Comparison of ENCODE assay signal across 13 cellular contexts in the genomic region with DNA sequence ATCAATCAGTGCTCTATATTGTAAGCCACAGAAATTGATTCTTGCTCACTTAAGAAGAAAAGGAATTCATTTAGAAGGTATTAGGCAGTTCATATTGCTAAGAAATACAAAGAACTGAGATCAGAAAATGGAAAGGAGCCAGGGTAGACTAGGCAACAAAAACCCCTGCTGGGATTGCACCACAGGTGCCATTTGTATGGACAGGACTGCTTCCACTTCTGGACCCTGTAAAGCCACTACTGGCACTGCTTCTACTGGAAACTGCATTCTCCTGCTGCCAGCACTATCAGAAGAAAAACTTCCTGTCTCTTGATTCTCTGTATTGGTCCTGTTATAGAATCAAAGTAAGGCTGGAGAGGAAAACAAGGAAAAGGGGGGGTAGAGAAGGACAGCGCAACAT. TPM values are rescaled to one million over a fixed set of nuclear protein-coding genes. Genes with fewer than 3 reads are reported as not detected.
DNase-seq lines count a peak whose midpoint lies in the region; ATAC-seq, FAIRE-seq and TF ChIP-seq lines count a peak whose summit lies in the region.
"Had no signal": no experiment of that assay in that cellular context is flagged by ENCODE, and none has a peak within 500 bp of the region (broad histone marks: within the 10 kb centered on the region; RNA-seq: fewer than 3 reads in every experiment).

No MANE protein-coding gene starts in this region.

- CTCF ChIA-PET in activated naive CD4-positive, alpha-beta T cell treated with anti-CD3 and anti-CD28 coated beads, Interleukin-2, amount 10 ng/mL, durations not matched to agents 7 days and 5 days (lab: Charles Lee), result no interaction called here

- no peak for TF ChIP-seq CTCF in choroid plexus epithelial cell (conservative IDR thresholded peaks at IDR 0.05; ENCODE audit: low read depth, low read length)

- no peak overlapping the region for H3K4me3 Mint-ChIP-seq in activated naive CD4-positive, alpha-beta T cell treated with anti-CD3 and anti-CD28 coated beads, Interleukin-2, amount 10 ng/mL, durations not matched to agents 7 days and 5 days
- H3K4me3 Mint-ChIP-seq: HFFc6 had no signal

- peaks cover 29% of the 10 kb centered on the region for H3K4me1 Mint-ChIP-seq in activated naive CD4-positive, alpha-beta T cell treated with anti-CD3 and anti-CD28 coated beads, Interleukin-2, amount 10 ng/mL, durations not matched to agents 7 days and 5 days

- H3K4me3 ChIP-seq in choroid plexus epithelial cell (ENCODE audit: low read depth, low read length), result no peak overlapping the region
- H3K4me3 ChIP-seq: hepatocyte, testis had no signal

- peaks cover 25% of the 10 kb centered on the region for H3K9me3 Mint-ChIP-seq in activated naive CD4-positive, alpha-beta T cell treated with anti-CD3 and anti-CD28 coated beads, Interleukin-2, amount 10 ng/mL, durations not matched to agents 7 days and 5 days

- no peak for ATAC-seq in GM18907 (IDR thresholded peaks at IDR 0.05; ENCODE audit: unreplicated experiment)
- ATAC-seq: activated naive CD4-positive, alpha-beta T cell treated with anti-CD3 and anti-CD28 coated beads, Interleukin-2, amount 50 U/mL, for 72 hours had no signal

- FAIRE-seq in GM12892 (lab: Jason Lieb, UNC), result peak; percentile 48

- H3K27me3 Mint-ChIP-seq in activated naive CD4-positive, alpha-beta T cell treated with anti-CD3 and anti-CD28 coated beads, Interleukin-2, amount 10 ng/mL, durations not matched to agents 7 days and 5 days, result no peaks in the 10 kb centered on the region

- H3K27ac Mint-ChIP-seq in activated naive CD4-positive, alpha-beta T cell treated with anti-CD3 and anti-CD28 coated beads, Interleukin-2, amount 10 ng/mL, durations not matched to agents 7 days and 5 days, result no peak overlapping the region
- H3K27ac Mint-ChIP-seq: activated naive CD4-positive, alpha-beta T cell treated with anti-CD3 and anti-CD28 coated beads, Interleukin-2, amount 50 U/mL, for 72 hours; HFFc6 had no signal

- DNase-seq in GM12892 (ENCODE audit: insufficient read length), result no peak
- DNase-seq in NCI-H146 treated with DMSO at 0.1 percent for 48 hours (lab: John Stamatoyannopoulos, UW; ENCODE audit: unreplicated experiment), result peak; percentile 72
- peak; percentile 93 for DNase-seq in choroid plexus epithelial cell (ENCODE audit: low read depth)
- DNase-seq in non-pigmented ciliary epithelial cell (ENCODE audit: low read depth), result peak; percentile 40
- DNase-seq in activated naive CD4-positive, alpha-beta T cell treated with anti-CD3 and anti-CD28 coated beads, Interleukin-2, amount 10 ng/mL, durations not matched to agents 7 days and 5 days, result no peak
- no peak for DNase-seq in stimulated activated CD4-positive, alpha-beta T cell treated with anti-CD3 and anti-CD28 coated beads, Interleukin-4, amount 100 ng/mL, for 24 hours
- DNase-seq: effector CD8-positive, alpha-beta T cell; HFFc6; T1000; testis had no signal

- TF ChIP-seq POLR2A in GM12892 (IDR thresholded peaks at IDR 0.05; ENCODE audit: low read depth, low read length), result no peak

- peaks cover 31% of the 10 kb centered on the region for H3K36me3 Mint-ChIP-seq in activated naive CD4-positive, alpha-beta T cell treated with anti-CD3 and anti-CD28 coated beads, Interleukin-2, amount 10 ng/mL, durations not matched to agents 7 days and 5 days

RNA-seq across cellular contexts. Expression of gene CERT1, which starts 45.9 kb away (rescaled TPM):
- 23.9 TPM for polyA plus RNA-seq in GM12892 (2012; ENCODE audit: missing spikeins)

RNA-seq across cellular contexts. Expression of gene POLK, which starts 46.2 kb away (rescaled TPM):
- 25.7 TPM for polyA plus RNA-seq in GM12892 (2012; ENCODE audit: missing spikeins)

Comparison
In these comparisons a context has a peak if more than half of its experiments do, and no peak if none do; other contexts are left out.
1. DNase-seq: peak in NCI-H146 treated with DMSO at 0.1 percent for 48 hours (single experiment), choroid plexus epithelial cell (single experiment) and non-pigmented ciliary epithelial cell (single experiment); none in GM12892 (single experiment), activated naive CD4-positive, alpha-beta T cell treated with anti-CD3 and anti-CD28 coated beads, Interleukin-2, amount 10 ng/mL, durations not matched to agents 7 days and 5 days (single experiment) and stimulated activated CD4-positive, alpha-beta T cell treated with anti-CD3 and anti-CD28 coated beads, Interleukin-4, amount 100 ng/mL, for 24 hours (single experiment).